In the genomic region with DNA sequence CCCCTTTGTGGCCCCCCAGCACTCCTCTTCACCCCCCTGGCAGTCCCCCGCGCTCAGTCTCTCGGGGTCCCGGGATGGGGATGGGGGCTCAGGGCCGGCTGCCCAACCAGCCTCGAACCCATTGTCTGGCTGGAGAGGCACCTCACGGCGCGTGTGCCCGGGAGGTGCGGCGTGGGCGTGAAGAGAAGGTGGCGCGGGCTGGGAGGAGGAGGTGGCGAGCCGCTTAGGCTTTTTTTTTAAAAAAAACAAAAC, we compare ENCODE assay signal across 8 cellular contexts. TPM values are rescaled to one million over a fixed set of nuclear protein-coding genes. Genes with fewer than 3 reads are reported as not detected.
DNase-seq lines count a peak whose midpoint lies in the region; ATAC-seq and TF ChIP-seq lines count a peak whose summit lies in the region.

No MANE protein-coding gene starts in this region.

- H2BK12ac ChIP-seq in trophoblast cell (ENCODE audit: low read length), result no peak overlapping the region

- H3K9ac ChIP-seq in trophoblast cell (ENCODE audit: low read length), result peak overlapping the region; percentile 87

- H3K9me3 ChIP-seq in HAP-1 (no peaks in the 10 kb centered on the region), gastroesophageal sphincter (no peaks in the 10 kb centered on the region), trophoblast cell (ENCODE audit: insufficient read depth, low read depth, low read length) (peaks cover 2% of the 10 kb centered on the region)

- H3K23ac ChIP-seq in trophoblast cell (ENCODE audit: low read length), result no peak overlapping the region

- H3K27me3 ChIP-seq in HAP-1 (ENCODE audit: low read depth) (no peaks in the 10 kb centered on the region), gastroesophageal sphincter (no peaks in the 10 kb centered on the region), trophoblast cell (ENCODE audit: insufficient read depth, low read length) (no peaks in the 10 kb centered on the region)

- H3K36me3 ChIP-seq in HAP-1 (replicated peaks), result no peaks in the 10 kb centered on the region
- no peaks in the 10 kb centered on the region for H3K36me3 ChIP-seq in gastroesophageal sphincter
- H3K36me3 ChIP-seq in trophoblast cell (ENCODE audit: control insufficient read depth in 1 of 2, insufficient read depth in 2 of 2, low read length in 2 of 2), result no peaks in the 10 kb centered on the region

- in situ Hi-C loops in HAP-1 (cut with MboI; ENCODE audit: low sequenced_read_pairs), result no loop called here

- WGBS in gastroesophageal sphincter (ENCODE audit: low coverage in 1 of 2), 2 donors, result no CpG with 5 or more reads among the region's 17 CpGs
- no CpG with 5 or more reads among the region's 17 CpGs for WGBS in trophoblast cell (ENCODE audit: extremely low coverage, insufficient coverage, insufficient read length)

- H2AFZ ChIP-seq in trophoblast cell (ENCODE audit: insufficient read depth, low read length, poor library complexity), result peak overlapping the region; percentile 81

- ATAC-seq in gastroesophageal sphincter (no peak), HG03108 (IDR thresholded peaks at IDR 0.05; ENCODE audit: unreplicated experiment) (no peak)

- H2BK5ac ChIP-seq in trophoblast cell (ENCODE audit: low read depth, low read length, poor library complexity), result peak overlapping the region; percentile 77

- no peak for TF ChIP-seq EP300 in gastroesophageal sphincter (IDR thresholded peaks at IDR 0.05)

- DNase-seq in Daoy (ENCODE audit: low read depth) (peak; percentile 44), HAP-1 (ENCODE audit: low spot score in 2 of 2) (peak in 1 of 2 experiments; percentile 60), trophoblast cell (no peak), KG1 (lab: John Stamatoyannopoulos, UW) (no peak), amniotic stem cell (lab: John Stamatoyannopoulos, UW) (no peak)

- peak overlapping the region; percentile 74 for H3K4me3 ChIP-seq in HAP-1
- H3K4me3 ChIP-seq in gastroesophageal sphincter, result peak overlapping the region; percentile 77 to 79
- peak overlapping the region; percentile 98 for H3K4me3 ChIP-seq in trophoblast cell (ENCODE audit: low read depth, low read length)

- TF ChIP-seq POLR2A in gastroesophageal sphincter (IDR thresholded peaks at IDR 0.05), result no peak

- H2AK5ac ChIP-seq in trophoblast cell (ENCODE audit: low read length), result no peak overlapping the region

- H3K4ac ChIP-seq in trophoblast cell (ENCODE audit: low read depth, low read length), result peak overlapping the region; percentile 44

- peak overlapping the region; percentile 83 for H3K18ac ChIP-seq in trophoblast cell (ENCODE audit: low read length)

- H3K4me2 ChIP-seq in trophoblast cell (ENCODE audit: low read length), result peak overlapping the region; percentile 89

- peaks cover 17% of the 10 kb centered on the region for H3K79me2 ChIP-seq in trophoblast cell (ENCODE audit: control insufficient read depth, insufficient read depth, low read length, poor library complexity)

- H3K14ac ChIP-seq in trophoblast cell (ENCODE audit: low read length), result peak overlapping the region; percentile 82

- peak overlapping the region; percentile 63; the same call in 1 of the 2 replicates for H3K27ac ChIP-seq in VCaP
- peak overlapping the region; percentile 4 to 88 (median 82) for H3K27ac ChIP-seq in gastroesophageal sphincter
- peak overlapping the region; percentile 70 for H3K27ac ChIP-seq in trophoblast cell (ENCODE audit: low read depth, low read length)

- no peak for TF ChIP-seq CTCF in VCaP (conservative IDR thresholded peaks at IDR 0.05)
- no peak for TF ChIP-seq CTCF in gastroesophageal sphincter (IDR thresholded peaks at IDR 0.05)

- H2BK120ac ChIP-seq in trophoblast cell (ENCODE audit: insufficient read depth, low read length, poor library complexity), result peak overlapping the region; percentile 21

- peaks cover 16% of the 10 kb centered on the region for H3K79me1 ChIP-seq in trophoblast cell (ENCODE audit: low read length)

- H4K12ac ChIP-seq in trophoblast cell (ENCODE audit: low read depth, low read length), result peak overlapping the region; percentile 34

- peak overlapping the region; percentile 67 for H4K8ac ChIP-seq in trophoblast cell (ENCODE audit: low read depth, low read length)

- H4K91ac ChIP-seq in trophoblast cell (ENCODE audit: low read depth, low read length), result peak overlapping the region; percentile 66

- H3K4me1 ChIP-seq in HAP-1, result peaks cover 29% of the 10 kb centered on the region
- peaks cover 0 to 50% (median 4%) of the 10 kb centered on the region in 3 donors for H3K4me1 ChIP-seq in gastroesophageal sphincter
- peaks cover 2 to 3% of the 10 kb centered on the region in 2 experiments for H3K4me1 ChIP-seq in trophoblast cell (ENCODE audit: control insufficient read depth in 1 of 2, insufficient read depth in 2 of 2, low read length in 2 of 2)

RNA-seq across cellular contexts. Expression of a gene that starts 0.8 kb away (rescaled TPM):
- total RNA-seq in Daoy (2014; rRNA removed; shearing (Covaris generic)), result 26.9 and 29.0 TPM in 2 replicates
- 10 to 100 TPM; 25.2 to 35.0 (median 27.4) TPM for total RNA-seq in gastroesophageal sphincter
- 89.8 and 93.7 TPM in 2 replicates for polyA plus RNA-seq in trophoblast cell (2013)
